21 cellular contexts compared by ENCODE assay signal in the genomic region with DNA sequence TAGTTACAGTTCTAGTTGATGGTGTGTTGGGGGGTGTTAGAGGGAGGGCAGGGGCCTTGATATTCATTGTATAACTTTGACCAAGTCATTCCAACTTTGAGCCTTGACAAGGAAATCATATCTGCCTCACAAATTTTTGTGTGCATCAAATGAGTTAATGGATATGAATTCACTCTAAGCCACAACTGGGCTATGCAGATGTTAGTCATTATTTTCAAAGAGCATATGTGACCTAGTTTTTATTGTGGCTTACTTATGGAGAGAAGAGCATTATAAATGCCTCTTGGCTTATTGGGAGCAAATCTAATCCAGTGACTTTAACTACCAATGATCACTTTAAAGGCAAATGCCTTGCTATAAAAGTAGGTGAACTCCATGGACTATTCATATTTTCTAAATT.
DNase-seq lines count a peak whose midpoint lies in the region; ATAC-seq and TF ChIP-seq lines count a peak whose summit lies in the region.
"Had no signal": no experiment of that assay in that cellular context is flagged by ENCODE, and none has a peak within 500 bp of the region (broad histone marks: within the 10 kb centered on the region; RNA-seq: fewer than 3 reads in every experiment).

No MANE protein-coding gene starts in this region.

- H3K4me3 ChIP-seq in AG09309 (ENCODE audit: control insufficient read depth, low read depth, low read length), result no peak overlapping the region
- no peak overlapping the region for H3K4me3 ChIP-seq in HFF-Myc (replicated peaks; ENCODE audit: low read depth, low read length)
- no peak overlapping the region for H3K4me3 ChIP-seq in fibroblast of villous mesenchyme (ENCODE audit: low read depth, low read length)
- H3K4me3 ChIP-seq: A549, breast epithelium, mucosa of descending colon, prostate gland, skin epidermis, stomach, upper lobe of left lung had no signal

- no peak for TF ChIP-seq CTCF in AG09309 (IDR thresholded peaks at IDR 0.05; ENCODE audit: control insufficient read depth, insufficient read depth, low read depth, low read length, missing control alignments)
- TF ChIP-seq CTCF in HFF-Myc (IDR thresholded peaks at IDR 0.05; ENCODE audit: low read depth, low read length, missing control alignments), result no peak
- TF ChIP-seq CTCF in fibroblast of villous mesenchyme (IDR thresholded peaks at IDR 0.05; ENCODE audit: insufficient read depth, low read depth, low read length), result no peak

- ATAC-seq in GM18517 (IDR thresholded peaks at IDR 0.05; ENCODE audit: unreplicated experiment), result no peak
- ATAC-seq: A549, mucosa of descending colon had no signal

- DNase-seq in AG09309 (ENCODE audit: low read depth), result peak; percentile 43
- DNase-seq in HFF-Myc (ENCODE audit: extremely low read depth, low read depth), result peak; percentile 39
- peak; percentile 63 for DNase-seq in amniotic epithelial cell (ENCODE audit: low read depth)
- DNase-seq in fibroblast of villous mesenchyme (ENCODE audit: low read depth), result peak; percentile 44
- DNase-seq in activated CD4-positive, CD25-positive, alpha-beta regulatory T cell treated with anti-CD3 and anti-CD28 coated beads, Interleukin-2, amount 50 U/mL, for 72 hours, result no peak
- no peak for DNase-seq in amygdala (lab: John Stamatoyannopoulos, UW)
- no peak for DNase-seq in 8988T
- DNase-seq: glutamatergic neuron; mucosa of descending colon; NCI-H1436; NCI-H2171; NCI-H748 treated with DMSO at 0.1 percent for 48 hours; stimulated activated CD4-positive, alpha-beta T cell treated with anti-CD3 and anti-CD28 coated beads, Interleukin-2, amount 100 ng/mL, for 48 hours; stomach; T1000; upper lobe of left lung had no signal

Comparison
In these comparisons a context has a peak if more than half of its experiments do, and no peak if none do; other contexts are left out.
1. DNase-seq: peak in AG09309 (single experiment), HFF-Myc (single experiment), amniotic epithelial cell (single experiment) and fibroblast of villous mesenchyme (single experiment); none in activated CD4-positive, CD25-positive, alpha-beta regulatory T cell treated with anti-CD3 and anti-CD28 coated beads, Interleukin-2, amount 50 U/mL, for 72 hours (single experiment), amygdala (0 of 56) and 8988T (single experiment).